In genomic region chr14:47606601-47607000, GRCh38 we compare ENCODE assay signal across 27 cellular contexts.
"Had no signal": no experiment of that assay in that cellular context is flagged by ENCODE, and none has a peak within 500 bp of the region (broad histone marks: within the 10 kb centered on the region; RNA-seq: fewer than 3 reads in every experiment).

No MANE protein-coding gene starts in this region.

- ATAC-seq: activated naive CD8-positive, alpha-beta T cell treated with anti-CD3 and anti-CD28 coated beads, Interleukin-2, amount 50 U/mL, for 24 hours; activated T-cell treated with anti-CD3 and anti-CD28 coated beads, Interleukin-2, amount 50 U/mL, for 4 hours; K562; Right ventricle myocardium inferior; SK-N-SH treated with all-trans-retinoic acid at 6 μM for 48 hours; T-cell; T-helper 17 cell had no signal

- DNase-seq: activated B cell treated with CpG ODN at 0.5 μM for 24 hours; activated CD4-positive, alpha-beta memory T cell treated with anti-CD3 and anti-CD28 coated beads for 36 hours; activated CD4-positive, alpha-beta T cell treated with anti-CD3 and anti-CD28 coated beads for 4 hours; activated CD4-positive, alpha-beta T cell treated with anti-CD3 and anti-CD28 coated beads, Interleukin-2, amount 50 U/mL, for 1 hour; activated CD4-positive, CD25-positive, alpha-beta regulatory T cell treated with anti-CD3 and anti-CD28 coated beads, Interleukin-2, amount 50 U/mL, for 72 hours; activated CD8-positive, alpha-beta memory T cell treated with anti-CD3 and anti-CD28 coated beads, Interleukin-2, amount 50 U/mL, for 4 hours; activated naive CD4-positive, alpha-beta T cell treated with anti-CD3 and anti-CD28 coated beads, Interleukin-2, amount 10 ng/mL, durations not matched to agents 7 days and 5 days; activated naive CD8-positive, alpha-beta T cell treated with anti-CD3 and anti-CD28 coated beads, Interleukin-2, amount 50 U/mL, for 24 hours; activated T-cell treated with anti-CD3 and anti-CD28 coated beads for 4 hours; activated T-cell treated with anti-CD3 and anti-CD28 coated beads, Interleukin-2, amount 50 U/mL, for 4 hours; aorta; brain microvascular endothelial cell; central memory CD4-positive, alpha-beta T cell; NCI-H1105; NCI-H1436; NCI-H1694; NCI-H1930; NCI-H2081 treated with DMSO at 0.1 percent for 48 hours; NCI-H345; NCI-H524 treated with DMSO at 0.1 percent for 48 hours; Peyer's patch; SIG-M5; T-cell; T-helper 17 cell had no signal
